Comparison of ENCODE assay signal across 24 cellular contexts in the genomic region with DNA sequence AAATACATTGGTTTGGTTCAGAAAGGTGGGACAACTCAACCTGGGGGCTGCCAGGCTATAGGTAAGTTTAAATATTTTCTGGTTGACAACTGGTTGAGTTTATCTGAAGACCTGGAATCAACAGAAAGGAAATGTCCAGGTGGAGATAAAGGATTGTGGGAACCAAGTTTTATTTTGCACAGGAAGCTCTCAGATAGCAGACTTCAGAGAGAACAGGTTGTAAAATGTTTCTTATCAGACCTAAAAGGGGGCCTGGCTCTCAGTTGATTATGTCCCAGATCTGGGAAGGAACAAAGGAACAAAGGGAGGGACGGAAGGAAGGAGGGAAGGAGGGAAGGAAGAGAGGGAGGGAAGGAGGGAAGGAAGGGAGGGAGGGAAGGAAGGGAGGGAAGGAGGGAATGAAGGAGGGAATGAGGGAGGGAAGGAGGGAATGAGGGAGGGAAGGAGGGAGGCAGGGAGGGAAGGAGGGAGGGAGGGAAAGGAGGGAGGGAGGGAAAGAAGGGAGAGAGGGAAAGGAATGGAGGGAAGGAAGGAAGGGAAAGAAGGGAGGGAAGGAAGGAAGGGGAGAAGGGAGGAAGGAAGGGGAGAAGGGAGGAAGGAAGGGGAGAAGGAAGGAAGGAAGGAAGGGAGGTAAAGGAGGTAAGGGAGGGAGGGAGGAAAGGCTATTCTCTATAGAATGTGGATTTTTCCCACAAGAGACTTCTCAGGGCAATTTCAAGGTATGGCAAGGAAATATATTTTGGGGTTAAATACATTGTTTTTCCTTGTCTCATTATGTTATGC.
"Had no signal": no experiment of that assay in that cellular context is flagged by ENCODE, and none has a peak within 500 bp of the region (broad histone marks: within the 10 kb centered on the region; RNA-seq: fewer than 3 reads in every experiment).

No MANE protein-coding gene starts in this region.

- H3K4me3 ChIP-seq: esophagus squamous epithelium, gastroesophageal sphincter, left ventricle myocardium inferior, lower lobe of right lung, neural progenitor cell, ovary, smooth muscle cell, suprapubic skin, thyroid gland, upper lobe of left lung, uterus had no signal

- H2AFZ ChIP-seq: neural progenitor cell had no signal

- H3K4me3 Mint-ChIP-seq: effector memory CD8-positive, alpha-beta T cell; natural killer cell treated with Interleukin-12 subunit alpha and Interleukin-12 subunit beta and Interleukin-15 and Interleukin-18, amount 100 ng/mL, for 72 hours; neural progenitor cell had no signal

- H3K4me2 ChIP-seq: neural progenitor cell, smooth muscle cell had no signal

- DNase-seq: cortex of kidney; effector memory CD8-positive, alpha-beta T cell; esophagus squamous epithelium; foreskin fibroblast; glutamatergic neuron; islet precursor cell; left ventricle myocardium inferior; lower lobe of right lung; mesenchymal stem cell; midbrain; nucleus accumbens; ovary; right cardiac atrium; stimulated activated CD4-positive, alpha-beta T cell treated with anti-CD3 and anti-CD28 coated beads, Interleukin-2, amount 100 ng/mL, for 48 hours; stimulated activated naive CD8-positive, alpha-beta T cell treated with anti-CD3 and anti-CD28 coated beads, Interleukin-15, Interleukin-2, amounts not matched to agents 100 U/mL and 50 U/mL, for 24 hours; upper lobe of left lung; uterus had no signal

- H3K27me3 Mint-ChIP-seq: effector memory CD8-positive, alpha-beta T cell; natural killer cell treated with Interleukin-12 subunit alpha and Interleukin-12 subunit beta and Interleukin-15 and Interleukin-18, amount 100 ng/mL, for 72 hours; progenitor cell of endocrine pancreas had no signal

- H3K27ac ChIP-seq: esophagus squamous epithelium, gastroesophageal sphincter, left ventricle myocardium inferior, lower lobe of right lung, neural progenitor cell, ovary, suprapubic skin, thyroid gland, upper lobe of left lung, uterus had no signal

- H3K9me3 Mint-ChIP-seq: natural killer cell treated with Interleukin-12 subunit alpha and Interleukin-12 subunit beta and Interleukin-15 and Interleukin-18, amount 100 ng/mL, for 72 hours had no signal

- H3K9me3 ChIP-seq: esophagus squamous epithelium, gastroesophageal sphincter, ovary, suprapubic skin, thyroid gland, upper lobe of left lung, uterus had no signal

- H3K4me1 ChIP-seq: esophagus squamous epithelium, left ventricle myocardium inferior, lower lobe of right lung, suprapubic skin, upper lobe of left lung, uterus had no signal

- H3K36me3 ChIP-seq: esophagus squamous epithelium, lower lobe of right lung, neural progenitor cell, ovary, suprapubic skin, thyroid gland, upper lobe of left lung, uterus had no signal

- H3K27ac Mint-ChIP-seq: natural killer cell treated with Interleukin-12 subunit alpha and Interleukin-12 subunit beta and Interleukin-15 and Interleukin-18, amount 100 ng/mL, for 72 hours had no signal

- H3K27me3 ChIP-seq: esophagus squamous epithelium, gastroesophageal sphincter, neural progenitor cell, ovary, suprapubic skin, thyroid gland, upper lobe of left lung, uterus had no signal

- H3K9ac ChIP-seq: neural progenitor cell had no signal

- ATAC-seq: effector memory CD8-positive, alpha-beta T cell; gastroesophageal sphincter; lower lobe of right lung; natural killer cell treated with Interleukin-12 subunit alpha and Interleukin-12 subunit beta and Interleukin-15 and Interleukin-18, amount 100 ng/mL, for 72 hours; right cardiac atrium; stimulated activated naive CD8-positive, alpha-beta T cell treated with anti-CD3 and anti-CD28 coated beads, Interleukin-15, Interleukin-2, amounts not matched to agents 100 U/mL and 50 U/mL, for 24 hours had no signal
